ENCODE assay signal across 1 cellular context in genomic region chr17:64145751-64146417, GRCh38.
A peak's percentile ranks its signal among the peaks of the same experiment; 100 is the strongest.
TF ChIP-seq lines count a peak whose summit lies in the region.

No MANE protein-coding gene starts in this region.

TF ChIP-seq in neural cell, 6 proteins besides CTCF, POLR2A, EP300 and RAD21 (continued from another document):
- TF ChIP-seq MXI1 (conservative IDR thresholded peaks at IDR 0.05; ENCODE audit: poor library complexity, severe bottlenecking) (peak; percentile 96), EZH2 (IDR thresholded peaks at IDR 0.05; ENCODE audit: borderline replicate concordance, insufficient read depth, low read length, poor library complexity, severe bottlenecking) (no peak)
